Comparison of ENCODE assay signal across 11 cellular contexts in genomic region chr4:17232575-17233253, GRCh38.
DNase-seq lines count a peak whose midpoint lies in the region; ATAC-seq, FAIRE-seq and TF ChIP-seq lines count a peak whose summit lies in the region.
"Had no signal": no experiment of that assay in that cellular context is flagged by ENCODE, and none has a peak within 500 bp of the region (broad histone marks: within the 10 kb centered on the region; RNA-seq: fewer than 3 reads in every experiment).

No MANE protein-coding gene starts in this region.

- no peak overlapping the region for H3K4me3 ChIP-seq in right lobe of liver

- intact Hi-C loops in right lobe of liver (cut with DNase I) = no loop called here

- WGBS in right lobe of liver (ENCODE audit: insufficient coverage, low coverage, low lambda C conversion rate, missing lambda C conversion rate) = 21% methylated on average over 3 of the region's 3 CpGs

- no peaks in the 10 kb centered on the region for H3K27me3 ChIP-seq in right lobe of liver

- no peak for TF ChIP-seq POLR2A in right lobe of liver (IDR thresholded peaks at IDR 0.05)
- no peak for TF ChIP-seq POLR2A in GM12892 (IDR thresholded peaks at IDR 0.05; ENCODE audit: low read depth, low read length)

- H3K9me3 ChIP-seq in right lobe of liver = no peaks in the 10 kb centered on the region

- FAIRE-seq in GM12892 (lab: Jason Lieb, UNC) (no peak), D721Med (lab: Jason Lieb, UNC) (no peak)

- ATAC-seq in right lobe of liver (peak; percentile 72 to 90 (median 84)), HG02840 (IDR thresholded peaks at IDR 0.05; ENCODE audit: low FRiP score, unreplicated experiment) (no peak)
- ATAC-seq: stimulated activated naive B cell treated with anti-CD40 and anti-IgM and Interleukin-4, amounts not matched to agents 10 μg/mL and 1 μg/mL and 100 μg/mL, for 72 hours had no signal

- TF ChIP-seq CTCF in right lobe of liver (IDR thresholded peaks at IDR 0.05) (no peak), D721Med (IDR thresholded peaks at IDR 0.05; ENCODE audit: insufficient read depth, missing control alignments) (no peak)

- DNase-seq in DMS 273 (lab: John Stamatoyannopoulos, UW; ENCODE audit: unreplicated experiment) (peak; percentile 59), DMS 273 treated with DMSO at 0.1 percent for 48 hours (lab: John Stamatoyannopoulos, UW) (no peak), cerebellar cortex (ENCODE audit: low spot score) (peak; percentile 55), right lobe of liver (no peak), ureter (ENCODE audit: low spot score) (peak; percentile 47), GM12892 (ENCODE audit: insufficient read length) (no peak), D721Med (ENCODE audit: insufficient read length, low spot score) (no peak)
- DNase-seq: activated CD4-positive, alpha-beta T cell treated with anti-CD3 and anti-CD28 coated beads for 48 hours; stimulated activated naive B cell treated with anti-CD40 and anti-IgM and Interleukin-4, amounts not matched to agents 10 μg/mL and 1 μg/mL and 100 μg/mL, for 72 hours had no signal

- H3K4me1 ChIP-seq in right lobe of liver = no peaks in the 10 kb centered on the region

- no peak overlapping the region for H3K27ac ChIP-seq in right lobe of liver
- H3K27ac ChIP-seq: 22Rv1 had no signal

- no peaks in the 10 kb centered on the region for H3K36me3 ChIP-seq in right lobe of liver

Comparison
In these comparisons a context has a peak if more than half of its experiments do, and no peak if none do; other contexts are left out.
1. DNase-seq: peak in DMS 273 (single experiment), cerebellar cortex (single experiment) and ureter (single experiment); none in DMS 273 treated with DMSO at 0.1 percent for 48 hours (single experiment), right lobe of liver (0 of 3), GM12892 (single experiment) and D721Med (single experiment).